ENCODE assay signal across 11 cellular contexts in genomic region chr2:8168007-8168717, GRCh38.
"Had no signal": no experiment of that assay in that cellular context is flagged by ENCODE, and none has a peak within 500 bp of the region (broad histone marks: within the 10 kb centered on the region; RNA-seq: fewer than 3 reads in every experiment).

No MANE protein-coding gene starts in this region.

- H3K36me3 Mint-ChIP-seq: activated naive CD8-positive, alpha-beta T cell; naive B cell had no signal

- H3K36me3 ChIP-seq: SJSA1, tibial nerve had no signal

- H3K27me3 ChIP-seq: SJSA1, tibial nerve had no signal

- H3K4me1 Mint-ChIP-seq: naive B cell had no signal

- DNase-seq: activated CD4-positive, alpha-beta T cell treated with anti-CD3 and anti-CD28 coated beads for 48 hours; aorta; foreskin melanocyte; head of caudate nucleus; naive B cell; posterior cingulate gyrus; stimulated activated CD4-positive, alpha-beta T cell treated with anti-CD3 and anti-CD28 coated beads, Interleukin-4, amount 100 ng/mL, for 4 hours had no signal

- H3K4me1 ChIP-seq: SJSA1, tibial nerve had no signal

- H3K9me3 ChIP-seq: SJSA1, tibial nerve had no signal

- H3K4me3 Mint-ChIP-seq: activated naive CD8-positive, alpha-beta T cell; naive B cell had no signal

- H3K27ac Mint-ChIP-seq: activated naive CD8-positive, alpha-beta T cell; naive B cell had no signal

- H3K27ac ChIP-seq: SJSA1, tibial nerve, VCaP had no signal

- H3K4me3 ChIP-seq: SJSA1, tibial nerve had no signal
